7 cellular contexts compared by ENCODE assay signal in the genomic region with DNA sequence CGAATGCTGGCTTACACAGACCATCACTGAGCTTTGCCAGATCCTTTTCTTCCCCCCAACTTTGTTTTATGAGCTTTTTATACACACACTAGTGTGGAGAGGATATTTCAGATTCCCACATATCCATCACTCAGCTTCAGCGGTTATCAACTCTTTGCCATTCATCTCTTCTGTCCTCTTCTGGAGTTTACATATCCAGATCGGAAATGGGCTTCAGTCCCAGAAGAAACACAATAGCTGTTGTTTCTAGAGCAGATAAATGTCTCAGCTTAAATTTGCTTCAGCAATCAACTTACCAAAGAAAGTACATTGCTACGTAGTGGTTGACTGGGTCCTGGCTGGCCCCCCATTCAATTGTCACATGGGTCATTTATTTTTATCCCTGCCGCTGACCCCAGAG.
"Had no signal": no experiment of that assay in that cellular context is flagged by ENCODE, and none has a peak within 500 bp of the region (broad histone marks: within the 10 kb centered on the region; RNA-seq: fewer than 3 reads in every experiment).

No MANE protein-coding gene starts in this region.

- FAIRE-seq: H1, H54 had no signal

- H3K4me3 Mint-ChIP-seq: GM23338, H9 had no signal

- H3K4me1 Mint-ChIP-seq: GM23338, H9 had no signal

- H3K27ac ChIP-seq: HL-60 had no signal

- DNase-seq: H9, HCEC 1CT, IMR-90 had no signal

- ATAC-seq: GM23338 had no signal

- H3K27ac Mint-ChIP-seq: GM23338, H9 had no signal

- H3K4me3 ChIP-seq: GM23338 had no signal
